In genomic region chrX:130179579-130180215, GRCh38 we compare ENCODE assay signal across 1 cellular context.
TF ChIP-seq lines count a peak whose summit lies in the region.

No MANE protein-coding gene starts in this region.

TF ChIP-seq in K562, 482 proteins besides CTCF, POLR2A, EP300 and RAD21 (continued from another document and continues in another):
- TF ChIP-seq, protein P1, sequence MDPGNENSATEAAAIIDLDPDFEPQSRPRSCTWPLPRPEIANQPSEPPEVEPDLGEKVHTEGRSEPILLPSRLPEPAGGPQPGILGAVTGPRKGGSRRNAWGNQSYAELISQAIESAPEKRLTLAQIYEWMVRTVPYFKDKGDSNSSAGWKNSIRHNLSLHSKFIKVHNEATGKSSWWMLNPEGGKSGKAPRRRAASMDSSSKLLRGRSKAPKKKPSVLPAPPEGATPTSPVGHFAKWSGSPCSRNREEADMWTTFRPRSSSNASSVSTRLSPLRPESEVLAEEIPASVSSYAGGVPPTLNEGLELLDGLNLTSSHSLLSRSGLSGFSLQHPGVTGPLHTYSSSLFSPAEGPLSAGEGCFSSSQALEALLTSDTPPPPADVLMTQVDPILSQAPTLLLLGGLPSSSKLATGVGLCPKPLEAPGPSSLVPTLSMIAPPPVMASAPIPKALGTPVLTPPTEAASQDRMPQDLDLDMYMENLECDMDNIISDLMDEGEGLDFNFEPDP (CRISPR knock-in tag; IDR thresholded peaks at IDR 0.05) = no peak
- TF ChIP-seq ZBTB49 (CRISPR knock-in tag; IDR thresholded peaks at IDR 0.05; ENCODE audit: borderline replicate concordance) = no peak
- no peak for TF ChIP-seq ZSCAN32 (CRISPR knock-in tag; IDR thresholded peaks at IDR 0.05)
- TF ChIP-seq, protein P2, sequence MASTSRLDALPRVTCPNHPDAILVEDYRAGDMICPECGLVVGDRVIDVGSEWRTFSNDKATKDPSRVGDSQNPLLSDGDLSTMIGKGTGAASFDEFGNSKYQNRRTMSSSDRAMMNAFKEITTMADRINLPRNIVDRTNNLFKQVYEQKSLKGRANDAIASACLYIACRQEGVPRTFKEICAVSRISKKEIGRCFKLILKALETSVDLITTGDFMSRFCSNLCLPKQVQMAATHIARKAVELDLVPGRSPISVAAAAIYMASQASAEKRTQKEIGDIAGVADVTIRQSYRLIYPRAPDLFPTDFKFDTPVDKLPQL (IDR thresholded peaks at IDR 0.05; ENCODE audit: extremely low read depth, insufficient read length) = no peak
- TF ChIP-seq DACH1 (IDR thresholded peaks at IDR 0.05; ENCODE audit: partially characterized antibody) = no peak
- no peak for TF ChIP-seq TCF7 (IDR thresholded peaks at IDR 0.05; ENCODE audit: borderline replicate concordance)
- TF ChIP-seq, protein P3, sequence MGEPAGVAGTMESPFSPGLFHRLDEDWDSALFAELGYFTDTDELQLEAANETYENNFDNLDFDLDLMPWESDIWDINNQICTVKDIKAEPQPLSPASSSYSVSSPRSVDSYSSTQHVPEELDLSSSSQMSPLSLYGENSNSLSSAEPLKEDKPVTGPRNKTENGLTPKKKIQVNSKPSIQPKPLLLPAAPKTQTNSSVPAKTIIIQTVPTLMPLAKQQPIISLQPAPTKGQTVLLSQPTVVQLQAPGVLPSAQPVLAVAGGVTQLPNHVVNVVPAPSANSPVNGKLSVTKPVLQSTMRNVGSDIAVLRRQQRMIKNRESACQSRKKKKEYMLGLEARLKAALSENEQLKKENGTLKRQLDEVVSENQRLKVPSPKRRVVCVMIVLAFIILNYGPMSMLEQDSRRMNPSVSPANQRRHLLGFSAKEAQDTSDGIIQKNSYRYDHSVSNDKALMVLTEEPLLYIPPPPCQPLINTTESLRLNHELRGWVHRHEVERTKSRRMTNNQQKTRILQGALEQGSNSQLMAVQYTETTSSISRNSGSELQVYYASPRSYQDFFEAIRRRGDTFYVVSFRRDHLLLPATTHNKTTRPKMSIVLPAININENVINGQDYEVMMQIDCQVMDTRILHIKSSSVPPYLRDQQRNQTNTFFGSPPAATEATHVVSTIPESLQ (CRISPR knock-in tag; IDR thresholded peaks at IDR 0.05) = no peak
- no peak for TF ChIP-seq PTBP1 (IDR thresholded peaks at IDR 0.05; ENCODE audit: low read depth, low read length)
- no peak for TF ChIP-seq PHF20 (IDR thresholded peaks at IDR 0.05; ENCODE audit: partially characterized antibody)
- TF ChIP-seq ZNF23 (CRISPR knock-in tag; IDR thresholded peaks at IDR 0.05) = no peak
- peak; percentile 92 for TF ChIP-seq SMAD1 (IDR thresholded peaks at IDR 0.05; ENCODE audit: low read depth, low read length, partially characterized antibody)
- TF ChIP-seq, protein P4, sequence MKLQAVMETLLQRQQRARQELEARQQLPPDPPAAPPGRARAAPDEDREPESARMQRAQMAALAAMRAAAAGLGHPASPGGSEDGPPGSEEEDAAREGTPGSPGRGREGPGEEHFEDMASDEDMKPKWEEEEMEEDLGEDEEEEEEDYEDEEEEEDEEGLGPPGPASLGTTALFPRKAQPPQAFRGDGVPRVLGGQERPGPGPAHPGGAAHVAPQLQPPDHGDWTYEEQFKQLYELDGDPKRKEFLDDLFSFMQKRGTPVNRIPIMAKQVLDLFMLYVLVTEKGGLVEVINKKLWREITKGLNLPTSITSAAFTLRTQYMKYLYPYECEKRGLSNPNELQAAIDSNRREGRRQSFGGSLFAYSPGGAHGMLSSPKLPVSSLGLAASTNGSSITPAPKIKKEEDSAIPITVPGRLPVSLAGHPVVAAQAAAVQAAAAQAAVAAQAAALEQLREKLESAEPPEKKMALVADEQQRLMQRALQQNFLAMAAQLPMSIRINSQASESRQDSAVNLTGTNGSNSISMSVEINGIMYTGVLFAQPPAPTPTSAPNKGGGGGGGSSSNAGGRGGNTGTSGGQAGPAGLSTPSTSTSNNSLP (IDR thresholded peaks at IDR 0.05; ENCODE audit: borderline replicate concordance, low read depth, low read length) = peak; percentile 78; the same call in 1 of the 2 replicates
- no peak for TF ChIP-seq RERE (CRISPR knock-in tag; IDR thresholded peaks at IDR 0.05; ENCODE audit: borderline replicate concordance)
- no peak for TF ChIP-seq GTF2F1 (IDR thresholded peaks at IDR 0.05; ENCODE audit: low read depth, low read length)
- TF ChIP-seq CBX2 (IDR thresholded peaks at IDR 0.05; ENCODE audit: insufficient read depth, low read length, poor library complexity, severe bottlenecking) = no peak
- no peak for TF ChIP-seq KAT8 (IDR thresholded peaks at IDR 0.05; ENCODE audit: low read depth)
- TF ChIP-seq TCF15 (CRISPR knock-in tag; IDR thresholded peaks at IDR 0.05) = no peak
- no peak for TF ChIP-seq ZZZ3 (IDR thresholded peaks at IDR 0.05)
- TF ChIP-seq MEF2A (IDR thresholded peaks at IDR 0.05; ENCODE audit: control insufficient read depth, low read depth, low read length) = peak; percentile 57; the same call in 1 of the 2 replicates
- TF ChIP-seq ELF4 (CRISPR knock-in tag; IDR thresholded peaks at IDR 0.05) = 0 out of 2 replicates have a peak, but pooled peaks have one; percentile 43
- TF ChIP-seq NFE2L1 (tag; IDR thresholded peaks at IDR 0.05; ENCODE audit: borderline replicate concordance, low read depth) = no peak
- TF ChIP-seq, protein P5, sequence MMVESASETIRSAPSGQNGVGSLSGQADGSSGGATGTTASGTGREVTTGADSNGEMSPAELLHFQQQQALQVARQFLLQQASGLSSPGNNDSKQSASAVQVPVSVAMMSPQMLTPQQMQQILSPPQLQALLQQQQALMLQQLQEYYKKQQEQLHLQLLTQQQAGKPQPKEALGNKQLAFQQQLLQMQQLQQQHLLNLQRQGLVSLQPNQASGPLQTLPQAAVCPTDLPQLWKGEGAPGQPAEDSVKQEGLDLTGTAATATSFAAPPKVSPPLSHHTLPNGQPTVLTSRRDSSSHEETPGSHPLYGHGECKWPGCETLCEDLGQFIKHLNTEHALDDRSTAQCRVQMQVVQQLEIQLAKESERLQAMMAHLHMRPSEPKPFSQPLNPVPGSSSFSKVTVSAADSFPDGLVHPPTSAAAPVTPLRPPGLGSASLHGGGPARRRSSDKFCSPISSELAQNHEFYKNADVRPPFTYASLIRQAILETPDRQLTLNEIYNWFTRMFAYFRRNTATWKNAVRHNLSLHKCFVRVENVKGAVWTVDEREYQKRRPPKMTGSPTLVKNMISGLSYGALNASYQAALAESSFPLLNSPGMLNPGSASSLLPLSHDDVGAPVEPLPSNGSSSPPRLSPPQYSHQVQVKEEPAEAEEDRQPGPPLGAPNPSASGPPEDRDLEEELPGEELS (CRISPR knock-in tag; IDR thresholded peaks at IDR 0.05; ENCODE audit: borderline replicate concordance) = no peak
- no peak for TF ChIP-seq ZFP1 (CRISPR knock-in tag; IDR thresholded peaks at IDR 0.05)
- TF ChIP-seq NFYB (IDR thresholded peaks at IDR 0.05; ENCODE audit: extremely low read depth, insufficient read length) = no peak
- TF ChIP-seq ZNF511 (CRISPR knock-in tag; IDR thresholded peaks at IDR 0.05) = no peak
- TF ChIP-seq RNF219 (CRISPR knock-in tag; IDR thresholded peaks at IDR 0.05) = no peak
- no peak for TF ChIP-seq MCM5 (IDR thresholded peaks at IDR 0.05; ENCODE audit: low read depth)
- TF ChIP-seq SLC30A9 (CRISPR knock-in tag; IDR thresholded peaks at IDR 0.05) = no peak
- peak; percentile 27 for TF ChIP-seq EGR1 (conservative IDR thresholded peaks at IDR 0.05)
- peak; percentile 98 for TF ChIP-seq KLF16 (IDR thresholded peaks at IDR 0.05)
- TF ChIP-seq, protein P6, sequence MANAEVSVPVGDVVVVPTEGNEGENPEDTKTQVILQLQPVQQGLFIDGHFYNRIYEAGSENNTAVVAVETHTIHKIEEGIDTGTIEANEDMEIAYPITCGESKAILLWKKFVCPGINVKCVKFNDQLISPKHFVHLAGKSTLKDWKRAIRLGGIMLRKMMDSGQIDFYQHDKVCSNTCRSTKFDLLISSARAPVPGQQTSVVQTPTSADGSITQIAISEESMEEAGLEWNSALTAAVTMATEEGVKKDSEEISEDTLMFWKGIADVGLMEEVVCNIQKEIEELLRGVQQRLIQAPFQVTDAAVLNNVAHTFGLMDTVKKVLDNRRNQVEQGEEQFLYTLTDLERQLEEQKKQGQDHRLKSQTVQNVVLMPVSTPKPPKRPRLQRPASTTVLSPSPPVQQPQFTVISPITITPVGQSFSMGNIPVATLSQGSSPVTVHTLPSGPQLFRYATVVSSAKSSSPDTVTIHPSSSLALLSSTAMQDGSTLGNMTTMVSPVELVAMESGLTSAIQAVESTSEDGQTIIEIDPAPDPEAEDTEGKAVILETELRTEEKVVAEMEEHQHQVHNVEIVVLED (CRISPR knock-in tag; IDR thresholded peaks at IDR 0.05) = no peak
- 0 out of 2 replicates have a peak, but pooled peaks have one; percentile 43 for TF ChIP-seq ZNF584 (CRISPR knock-in tag; IDR thresholded peaks at IDR 0.05; ENCODE audit: low read depth)
- no peak for TF ChIP-seq ZNF311 (CRISPR knock-in tag; IDR thresholded peaks at IDR 0.05)
- peak; percentile 100 for TF ChIP-seq ARID1B (IDR thresholded peaks at IDR 0.05)
- TF ChIP-seq MTF1 (CRISPR knock-in tag; IDR thresholded peaks at IDR 0.05; ENCODE audit: borderline replicate concordance) = no peak
- TF ChIP-seq CREM (IDR thresholded peaks at IDR 0.05; ENCODE audit: low read depth) = peak; percentile 94
- no peak for TF ChIP-seq ZNF217 (CRISPR knock-in tag; IDR thresholded peaks at IDR 0.05)
- TF ChIP-seq ZFP36 (IDR thresholded peaks at IDR 0.05; ENCODE audit: low read depth, low read length, partially characterized antibody) = no peak
- no peak for TF ChIP-seq ZNF436 (CRISPR knock-in tag; IDR thresholded peaks at IDR 0.05)
